In genomic region chr3:107927361-107928083, GRCh38 we compare ENCODE assay signal across 8 cellular contexts.
DNase-seq lines count a peak whose midpoint lies in the region; ATAC-seq and TF ChIP-seq lines count a peak whose summit lies in the region.

No MANE protein-coding gene starts in this region.

- intact Hi-C loops in esophagus muscularis mucosa (cut with DNase I): loop anchor here (5.0 to 10.0 kb wide), 3 partner anchors 243 to 690 kb away; partner anchors contain the start of gene IFT57

- peak; percentile 95 for ATAC-seq in GM21360 (IDR thresholded peaks at IDR 0.05; ENCODE audit: unreplicated experiment)
- peak; percentile 95 to 96 for ATAC-seq in activated T-cell treated with anti-CD3 and anti-CD28 coated beads, Interleukin-2, amount 50 U/mL, for 4 hours

- DNase-seq in COLO668 (lab: John Stamatoyannopoulos, UW; ENCODE audit: unreplicated experiment) (peak; percentile 64), HPDE6-E6E7 (ENCODE audit: extremely low spot score) (peak; percentile 79), esophagus muscularis mucosa (ENCODE audit: extremely low spot score) (no peak)
- DNase-seq in activated T-cell treated with anti-CD3 and anti-CD28 coated beads, Interleukin-2, amount 50 U/mL, for 4 hours: peak; percentile 62
- DNase-seq in stimulated activated CD8-positive, alpha-beta memory T cell treated with anti-CD3 and anti-CD28 coated beads, Interleukin-7, amount 100 ng/mL, for 24 hours (ENCODE audit: low read depth): peak; percentile 47

- no peaks in the 10 kb centered on the region for H3K36me3 Mint-ChIP-seq in activated T-cell treated with anti-CD3 and anti-CD28 coated beads, Interleukin-2, amount 50 U/mL, for 4 hours (ENCODE audit: insufficient read depth)

- H3K4me1 ChIP-seq in OCI-LY3 (ENCODE audit: low read length): no peaks in the 10 kb centered on the region
- H3K4me1 ChIP-seq in esophagus muscularis mucosa: peaks cover 5 to 23% (median 19%) of the 10 kb centered on the region in 4 donors
- H3K4me1 ChIP-seq in muscle layer of duodenum (ENCODE audit: control insufficient read depth in 1 of 2, insufficient read depth in 2 of 2, low read length in 2 of 2): peaks cover 0 to 5% of the 10 kb centered on the region in 2 donors

- H3K79me2 ChIP-seq in OCI-LY3 (ENCODE audit: low read length): no peaks in the 10 kb centered on the region

- H3K4me3 Mint-ChIP-seq in activated T-cell treated with anti-CD3 and anti-CD28 coated beads, Interleukin-2, amount 50 U/mL, for 4 hours: peak overlapping the region; percentile 87

- no peak for TF ChIP-seq EP300 in esophagus muscularis mucosa (IDR thresholded peaks at IDR 0.05)

- H3K4me3 ChIP-seq in OCI-LY3 (ENCODE audit: low read length): peak overlapping the region; percentile 70
- peak overlapping the region; percentile 59 to 64 (median 61) for H3K4me3 ChIP-seq in esophagus muscularis mucosa
- peak overlapping the region; percentile 66 to 67 for H3K4me3 ChIP-seq in muscle layer of duodenum (ENCODE audit: low read depth in 1 of 2, low read length in 2 of 2)

- under 1% methylated on average over 54 of the region's 55 CpGs for WGBS in esophagus muscularis mucosa

- H3K9ac ChIP-seq in OCI-LY3 (ENCODE audit: low read length): 0 out of 2 replicates have a peak overlapping the region, but pooled peaks have one; percentile 21

- H2AFZ ChIP-seq in OCI-LY3 (ENCODE audit: low read depth, low read length): peak overlapping the region; percentile 83

- H3K27ac ChIP-seq in OCI-LY3 (ENCODE audit: low read length) (no peak overlapping the region), esophagus muscularis mucosa (replicated peaks in 1 of 4) (peak overlapping the region in 3 of 4 donors; percentile 21 to 53 (median 31)), muscle layer of duodenum (ENCODE audit: low read length) (no peak overlapping the region)

- TF ChIP-seq POLR2A in esophagus muscularis mucosa (IDR thresholded peaks at IDR 0.05; ENCODE audit: low read depth): no peak

- no peaks in the 10 kb centered on the region for H3K36me3 ChIP-seq in OCI-LY3 (replicated peaks; ENCODE audit: low read depth, low read length)
- H3K36me3 ChIP-seq in esophagus muscularis mucosa: no peaks in the 10 kb centered on the region
- no peaks in the 10 kb centered on the region for H3K36me3 ChIP-seq in muscle layer of duodenum (ENCODE audit: control insufficient read depth in 1 of 2, insufficient read depth in 2 of 2, low read length in 2 of 2)

- peaks cover 13% of the 10 kb centered on the region for H3K4me1 Mint-ChIP-seq in activated T-cell treated with anti-CD3 and anti-CD28 coated beads, Interleukin-2, amount 50 U/mL, for 4 hours (ENCODE audit: low read depth)

- peak overlapping the region; percentile 79 for H3K4me2 ChIP-seq in OCI-LY3 (ENCODE audit: low read length)

- no peaks in the 10 kb centered on the region for H4K20me1 ChIP-seq in OCI-LY3 (ENCODE audit: insufficient read depth, low read length)

- no peaks in the 10 kb centered on the region for H3K9me3 Mint-ChIP-seq in activated T-cell treated with anti-CD3 and anti-CD28 coated beads, Interleukin-2, amount 50 U/mL, for 4 hours

- TF ChIP-seq CTCF in OCI-LY3 (IDR thresholded peaks at IDR 0.05; ENCODE audit: low read depth, low read length) (peak; percentile 70), esophagus muscularis mucosa (IDR thresholded peaks at IDR 0.05) (peak; percentile 76 to 96 (median 93))

- H3K27me3 Mint-ChIP-seq in activated T-cell treated with anti-CD3 and anti-CD28 coated beads, Interleukin-2, amount 50 U/mL, for 4 hours (ENCODE audit: low read depth): peaks cover 7% of the 10 kb centered on the region

- peaks cover 25% of the 10 kb centered on the region for H3K27me3 ChIP-seq in OCI-LY3 (ENCODE audit: low read depth, low read length)
- H3K27me3 ChIP-seq in esophagus muscularis mucosa: no peaks in the 10 kb centered on the region
- no peaks in the 10 kb centered on the region for H3K27me3 ChIP-seq in muscle layer of duodenum (ENCODE audit: low read depth, low read length)

- H3K9me3 ChIP-seq in OCI-LY3 (ENCODE audit: insufficient read depth, low read length) (no peaks in the 10 kb centered on the region), esophagus muscularis mucosa (no peaks in the 10 kb centered on the region), muscle layer of duodenum (ENCODE audit: control insufficient read depth in 1 of 2, low read length in 2 of 2) (no peaks in the 10 kb centered on the region)

Comparison
In these comparisons a context has a peak if more than half of its experiments do, and no peak if none do; other contexts are left out.
1. H3K27ac ChIP-seq: peak in esophagus muscularis mucosa (3 of 4); none in OCI-LY3 (single experiment) and muscle layer of duodenum (single experiment).
2. Peak in every context shown above with its lines, with median percentiles within 50 percentile points of each other: H3K4me3 ChIP-seq.